In genomic region chr2:184599875-184600227, GRCh38 we compare ENCODE assay signal across 13 cellular contexts. TPM values are rescaled to one million over a fixed set of nuclear protein-coding genes. Genes with fewer than 3 reads are reported as not detected.
DNase-seq lines count a peak whose midpoint lies in the region; ATAC-seq and TF ChIP-seq lines count a peak whose summit lies in the region.
"Had no signal": no experiment of that assay in that cellular context is flagged by ENCODE, and none has a peak within 500 bp of the region (broad histone marks: within the 10 kb centered on the region; RNA-seq: fewer than 3 reads in every experiment).

No MANE protein-coding gene starts in this region.

- peak; percentile 64 for DNase-seq in GF-D8 (lab: John Stamatoyannopoulos, UW)
- peak; percentile 59 for DNase-seq in NCI-H82 (lab: John Stamatoyannopoulos, UW)
- DNase-seq in NCI-H187 treated with DMSO at 0.1 percent for 48 hours (lab: John Stamatoyannopoulos, UW) = no peak
- no peak for DNase-seq in G401 (ENCODE audit: low spot score)
- DNase-seq in esophagus squamous epithelium (lab: John Stamatoyannopoulos, UW) = no peak
- DNase-seq: activated CD4-positive, alpha-beta T cell treated with anti-CD3 and anti-CD28 coated beads, Interleukin-2, amount 50 U/mL, for 4 hours; CD4-positive, alpha-beta T cell; gastrocnemius medialis; NCI-H1092 treated with DMSO at 0.1 percent for 48 hours had no signal

- in situ Hi-C loops in G401 (cut with HindIII; ENCODE audit: low sequenced_read_pairs) = no loop called here

- H3K27me3 Mint-ChIP-seq in brain (peaks cover 11% of the 10 kb centered on the region), nephron (ENCODE audit: low read depth) (peaks cover 55% of the 10 kb centered on the region)

- peaks cover 0 to 24% (median 8%) of the 10 kb centered on the region in 3 donors for H3K4me1 ChIP-seq in esophagus squamous epithelium

- TF ChIP-seq CTCF in brain (conservative IDR thresholded peaks at IDR 0.05) (no peak), nephron (IDR thresholded peaks at IDR 0.05; ENCODE audit: unreplicated experiment in 3 of 3) (no peak), esophagus squamous epithelium (IDR thresholded peaks at IDR 0.05) (no peak)

- intact Hi-C loops in esophagus squamous epithelium (cut with DNase I) = no loop called here

- TF ChIP-seq POLR2A in esophagus squamous epithelium (IDR thresholded peaks at IDR 0.05) = no peak

- peak overlapping the region in 4 of 5 experiments; percentile 92 to 99 (median 94) for H3K27ac Mint-ChIP-seq in brain
- no peak overlapping the region for H3K27ac Mint-ChIP-seq in nephron
- H3K27ac Mint-ChIP-seq: CD4-positive, alpha-beta T cell had no signal

- 74 to 80% methylated on average over 2 of the region's 2 CpGs for WGBS in esophagus squamous epithelium, 2 donors

- H3K36me3 Mint-ChIP-seq in brain = no peaks in the 10 kb centered on the region
- H3K36me3 Mint-ChIP-seq in nephron (ENCODE audit: low read depth) = no peaks in the 10 kb centered on the region

- H3K9me3 ChIP-seq in esophagus squamous epithelium = no peaks in the 10 kb centered on the region
- H3K9me3 ChIP-seq: gastrocnemius medialis had no signal

- H3K36me3 ChIP-seq in esophagus squamous epithelium = no peaks in the 10 kb centered on the region
- H3K36me3 ChIP-seq: gastrocnemius medialis had no signal

- H3K4me1 Mint-ChIP-seq in brain (peaks cover 38% of the 10 kb centered on the region), nephron (peaks cover 6% of the 10 kb centered on the region)

- no peak for ATAC-seq in GM21717 (IDR thresholded peaks at IDR 0.05; ENCODE audit: unreplicated experiment)
- ATAC-seq: gastrocnemius medialis had no signal

- H3K4me3 ChIP-seq in esophagus squamous epithelium = no peak overlapping the region

- H3K9me3 Mint-ChIP-seq in brain = peaks cover 0 to 4% (median 0%) of the 10 kb centered on the region in 5 experiments
- H3K9me3 Mint-ChIP-seq in nephron = no peaks in the 10 kb centered on the region
- H3K9me3 Mint-ChIP-seq: CD4-positive, alpha-beta T cell had no signal

- H3K27me3 ChIP-seq in esophagus squamous epithelium = peaks cover 0 to 56% (median 3%) of the 10 kb centered on the region in 4 donors

- peak overlapping the region; percentile 93 to 100 (median 97) for H3K4me3 Mint-ChIP-seq in brain
- H3K4me3 Mint-ChIP-seq in nephron = peak overlapping the region; percentile 88 to 91 (median 91)

- no peak overlapping the region for H3K27ac ChIP-seq in esophagus squamous epithelium
- H3K27ac ChIP-seq: gastrocnemius medialis had no signal

RNA-seq across cellular contexts. Expression of gene ZNF804A, which starts 1.5 kb away (rescaled TPM):
- 1.3 TPM for polyA plus RNA-seq in brain (ENCODE audit: insufficient read depth, low read depth, low replicate concordance)
- total RNA-seq in G401 (2014; rRNA removed; shearing (Covaris generic)) = not detected in 2 replicates
- under 1 TPM in 1 of 4 donors, not detected in 3; 0.19 TPM for total RNA-seq in esophagus squamous epithelium
- total RNA-seq: CD4-positive, alpha-beta T cell; gastrocnemius medialis; mesenteric fat pad had no signal

Comparison
In these comparisons a context has a peak if more than half of its experiments do, and no peak if none do; other contexts are left out.
1. DNase-seq: peak in GF-D8 (single experiment) and NCI-H82 (single experiment); none in NCI-H187 treated with DMSO at 0.1 percent for 48 hours (single experiment), G401 (single experiment) and esophagus squamous epithelium (single experiment).
2. H3K27ac Mint-ChIP-seq: peak in brain (4 of 5); none in nephron (0 of 3).